21 cellular contexts compared by ENCODE assay signal in the genomic region with DNA sequence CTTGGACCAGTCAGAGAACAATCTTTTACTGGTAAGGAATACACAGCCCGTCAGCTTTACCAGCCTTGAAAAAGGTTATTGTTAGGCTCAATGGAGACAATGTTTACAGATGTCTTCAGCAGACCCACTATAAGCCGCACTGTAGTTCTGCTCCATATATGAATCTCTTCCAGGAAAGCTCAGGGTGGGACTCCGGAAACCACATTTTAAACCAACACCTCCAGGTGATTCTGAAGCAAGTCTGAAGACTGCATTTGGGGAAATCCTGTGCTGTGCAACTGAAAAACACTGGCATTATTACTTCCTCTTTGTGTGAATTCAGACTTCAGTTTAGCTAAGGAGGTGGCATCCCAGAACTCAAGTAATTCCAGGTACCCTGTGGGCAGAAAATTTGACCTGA. TPM values are rescaled to one million over a fixed set of nuclear protein-coding genes. Genes with fewer than 3 reads are reported as not detected.
DNase-seq lines count a peak whose midpoint lies in the region; ATAC-seq, FAIRE-seq and TF ChIP-seq lines count a peak whose summit lies in the region.
"Had no signal": no experiment of that assay in that cellular context is flagged by ENCODE, and none has a peak within 500 bp of the region (broad histone marks: within the 10 kb centered on the region; RNA-seq: fewer than 3 reads in every experiment).

No MANE protein-coding gene starts in this region.

- WGBS in transverse colon (ENCODE audit: low coverage in 1 of 2), 2 donors = 71% methylated on average over 3 of the region's 3 CpGs; no CpG with 5 or more reads in 1 of the 2 donors

- no peak overlapping the region for H3K9ac ChIP-seq in OCI-LY3 (ENCODE audit: low read length)

- no peaks in the 10 kb centered on the region for H4K20me1 ChIP-seq in OCI-LY3 (ENCODE audit: insufficient read depth, low read length)

- H3K27ac Mint-ChIP-seq in activated naive CD4-positive, alpha-beta T cell treated with anti-CD3 and anti-CD28 coated beads, Interleukin-2, amount 10 ng/mL, durations not matched to agents 7 days and 5 days = peak overlapping the region; percentile 83
- H3K27ac Mint-ChIP-seq in activated naive CD8-positive, alpha-beta T cell treated with anti-CD3 and anti-CD28 coated beads, Interleukin-2, amount 10 ng/mL, durations not matched to agents 7 days and 5 days = peak overlapping the region; percentile 80
- no peak overlapping the region for H3K27ac Mint-ChIP-seq in stimulated activated naive CD8-positive, alpha-beta T cell treated with anti-CD3 and anti-CD28 coated beads, Interleukin-15, Interleukin-2, amounts not matched to agents 100 ng/mL and 50 ng/mL, for 24 hours

- intact Hi-C loops in transverse colon (cut with DNase I; ENCODE audit: low total_unique reads) = no loop called here

- no peak for TF ChIP-seq EP300 in transverse colon (IDR thresholded peaks at IDR 0.05; ENCODE audit: low read depth)

- H3K79me2 ChIP-seq in OCI-LY3 (ENCODE audit: low read length) = no peaks in the 10 kb centered on the region
- H3K79me2 ChIP-seq: hepatocyte had no signal

- no peak for FAIRE-seq in GM19239 (lab: Jason Lieb, UNC)
- FAIRE-seq: G401.6, GM12891 had no signal

- no peak for TF ChIP-seq CTCF in OCI-LY3 (IDR thresholded peaks at IDR 0.05; ENCODE audit: low read depth, low read length)
- no peak for TF ChIP-seq CTCF in transverse colon (IDR thresholded peaks at IDR 0.05)

- no peaks in the 10 kb centered on the region for H3K9me3 ChIP-seq in OCI-LY3 (ENCODE audit: insufficient read depth, low read length)
- H3K9me3 ChIP-seq in transverse colon = no peaks in the 10 kb centered on the region
- H3K9me3 ChIP-seq: esophagus squamous epithelium, thoracic aorta had no signal

- POLR2A ChIA-PET in activated naive CD8-positive, alpha-beta T cell treated with anti-CD3 and anti-CD28 coated beads, Interleukin-2, amount 10 ng/mL, durations not matched to agents 7 days and 5 days (lab: Charles Lee) = interaction anchor here (0.9 to 2.6 kb wide), 4 partner anchors 9 to 47 kb away, joined by 3 to 10 read pairs (median 6); no protein-coding TSS in a partner anchor

- H3K27me3 ChIP-seq in OCI-LY3 (ENCODE audit: low read depth, low read length) (no peaks in the 10 kb centered on the region), transverse colon (no peaks in the 10 kb centered on the region)
- H3K27me3 ChIP-seq: hepatocyte had no signal

- in situ Hi-C loops in transverse colon (cut with MboI; ENCODE audit: low pct_ligation_motif_present in 1 of 4, low pct_unique_long_range_greater_than_20kb in 1 of 4, low sequenced_read_pairs in 3 of 4) = no loop called here

- ATAC-seq in activated naive CD8-positive, alpha-beta T cell treated with anti-CD3 and anti-CD28 coated beads, Interleukin-2, amount 10 ng/mL, durations not matched to agents 7 days and 5 days (ENCODE audit: low read depth) = peak; percentile 88
- ATAC-seq: sciatic nerve had no signal

- H2AFZ ChIP-seq in OCI-LY3 (ENCODE audit: low read depth, low read length) = no peak overlapping the region
- H2AFZ ChIP-seq: hepatocyte had no signal

- peaks cover 92% of the 10 kb centered on the region for H3K4me1 Mint-ChIP-seq in activated naive CD4-positive, alpha-beta T cell treated with anti-CD3 and anti-CD28 coated beads, Interleukin-2, amount 10 ng/mL, durations not matched to agents 7 days and 5 days
- peaks cover 66% of the 10 kb centered on the region for H3K4me1 Mint-ChIP-seq in activated naive CD8-positive, alpha-beta T cell treated with anti-CD3 and anti-CD28 coated beads, Interleukin-2, amount 10 ng/mL, durations not matched to agents 7 days and 5 days
- H3K4me1 Mint-ChIP-seq in stimulated activated naive CD8-positive, alpha-beta T cell treated with anti-CD3 and anti-CD28 coated beads, Interleukin-15, Interleukin-2, amounts not matched to agents 100 ng/mL and 50 ng/mL, for 24 hours (ENCODE audit: low read depth) = peaks cover 75% of the 10 kb centered on the region

- H3K4me1 ChIP-seq in OCI-LY3 (ENCODE audit: low read length) (peaks cover 26% of the 10 kb centered on the region), transverse colon (no peaks in the 10 kb centered on the region)
- H3K4me1 ChIP-seq: esophagus squamous epithelium had no signal

- H3K27ac ChIP-seq in OCI-LY3 (ENCODE audit: low read length) (no peak overlapping the region), transverse colon (no peak overlapping the region)
- H3K27ac ChIP-seq: esophagus squamous epithelium, hepatocyte, thoracic aorta had no signal

- peaks cover 70% of the 10 kb centered on the region for H3K36me3 Mint-ChIP-seq in activated naive CD4-positive, alpha-beta T cell treated with anti-CD3 and anti-CD28 coated beads, Interleukin-2, amount 10 ng/mL, durations not matched to agents 7 days and 5 days
- peaks cover 54% of the 10 kb centered on the region for H3K36me3 Mint-ChIP-seq in activated naive CD8-positive, alpha-beta T cell treated with anti-CD3 and anti-CD28 coated beads, Interleukin-2, amount 10 ng/mL, durations not matched to agents 7 days and 5 days
- H3K36me3 Mint-ChIP-seq in stimulated activated naive CD8-positive, alpha-beta T cell treated with anti-CD3 and anti-CD28 coated beads, Interleukin-15, Interleukin-2, amounts not matched to agents 100 ng/mL and 50 ng/mL, for 24 hours (ENCODE audit: low read depth) = no peaks in the 10 kb centered on the region

- peak overlapping the region; percentile 28 for H3K4me3 ChIP-seq in OCI-LY3 (ENCODE audit: low read length)
- H3K4me3 ChIP-seq in transverse colon = no peak overlapping the region
- H3K4me3 ChIP-seq: esophagus squamous epithelium, hepatocyte, thoracic aorta had no signal

- H3K9me3 Mint-ChIP-seq in activated naive CD4-positive, alpha-beta T cell treated with anti-CD3 and anti-CD28 coated beads, Interleukin-2, amount 10 ng/mL, durations not matched to agents 7 days and 5 days = peaks cover 40% of the 10 kb centered on the region
- peaks cover 12% of the 10 kb centered on the region for H3K9me3 Mint-ChIP-seq in activated naive CD8-positive, alpha-beta T cell treated with anti-CD3 and anti-CD28 coated beads, Interleukin-2, amount 10 ng/mL, durations not matched to agents 7 days and 5 days
- no peaks in the 10 kb centered on the region for H3K9me3 Mint-ChIP-seq in stimulated activated naive CD8-positive, alpha-beta T cell treated with anti-CD3 and anti-CD28 coated beads, Interleukin-15, Interleukin-2, amounts not matched to agents 100 ng/mL and 50 ng/mL, for 24 hours

- peak; percentile 71 for DNase-seq in activated naive CD4-positive, alpha-beta T cell treated with anti-CD3 and anti-CD28 coated beads, Interleukin-2, amount 10 ng/mL, durations not matched to agents 7 days and 5 days
- no peak for DNase-seq in activated naive CD4-positive, alpha-beta T cell treated with Interleukin-2 at 50 U/mL for 16 hours
- no peak for DNase-seq in activated naive CD8-positive, alpha-beta T cell treated with anti-CD3 and anti-CD28 coated beads, Interleukin-2, amount 10 ng/mL, durations not matched to agents 7 days and 5 days
- DNase-seq in transverse colon = no peak
- no peak for DNase-seq in dermis blood vessel endothelial cell
- no peak for DNase-seq in GM19239 (ENCODE audit: insufficient read length, low spot score)
- DNase-seq: activated CD4-positive, CD25-positive, alpha-beta regulatory T cell; esophagus squamous epithelium; GOT3; IMR-90; kidney glomerular epithelial cell; NCI-H1092 treated with DMSO at 0.1 percent for 48 hours; NCI-H2107; stimulated activated CD4-positive, alpha-beta T cell treated with anti-CD3 and anti-CD28 coated beads, Interleukin-2, amount 100 ng/mL, for 24 hours had no signal

- no peak for TF ChIP-seq POLR2A in transverse colon (IDR thresholded peaks at IDR 0.05)

- H3K4me3 Mint-ChIP-seq in activated naive CD4-positive, alpha-beta T cell treated with anti-CD3 and anti-CD28 coated beads, Interleukin-2, amount 10 ng/mL, durations not matched to agents 7 days and 5 days = peak overlapping the region; percentile 14
- peak overlapping the region; percentile 68 for H3K4me3 Mint-ChIP-seq in activated naive CD8-positive, alpha-beta T cell treated with anti-CD3 and anti-CD28 coated beads, Interleukin-2, amount 10 ng/mL, durations not matched to agents 7 days and 5 days
- H3K4me3 Mint-ChIP-seq in stimulated activated naive CD8-positive, alpha-beta T cell treated with anti-CD3 and anti-CD28 coated beads, Interleukin-15, Interleukin-2, amounts not matched to agents 100 ng/mL and 50 ng/mL, for 24 hours = peak overlapping the region; percentile 40

- H3K27me3 Mint-ChIP-seq in activated naive CD4-positive, alpha-beta T cell treated with anti-CD3 and anti-CD28 coated beads, Interleukin-2, amount 10 ng/mL, durations not matched to agents 7 days and 5 days = peaks cover 3% of the 10 kb centered on the region
- no peaks in the 10 kb centered on the region for H3K27me3 Mint-ChIP-seq in activated naive CD8-positive, alpha-beta T cell treated with anti-CD3 and anti-CD28 coated beads, Interleukin-2, amount 10 ng/mL, durations not matched to agents 7 days and 5 days
- H3K27me3 Mint-ChIP-seq in stimulated activated naive CD8-positive, alpha-beta T cell treated with anti-CD3 and anti-CD28 coated beads, Interleukin-15, Interleukin-2, amounts not matched to agents 100 ng/mL and 50 ng/mL, for 24 hours = no peaks in the 10 kb centered on the region

- CTCF ChIA-PET in activated naive CD4-positive, alpha-beta T cell treated with anti-CD3 and anti-CD28 coated beads, Interleukin-2, amount 10 ng/mL, durations not matched to agents 7 days and 5 days (lab: Charles Lee) = interaction anchor here (0.9 to 4.3 kb wide), 4 partner anchors 10 to 83 kb away, joined by 3 to 23 read pairs (median 7); a partner anchor contains a TSS

- H3K36me3 ChIP-seq in OCI-LY3 (replicated peaks; ENCODE audit: low read depth, low read length) (no peaks in the 10 kb centered on the region), transverse colon (no peaks in the 10 kb centered on the region)
- H3K36me3 ChIP-seq: esophagus squamous epithelium, thoracic aorta had no signal

- peak overlapping the region; percentile 58 for H3K4me2 ChIP-seq in OCI-LY3 (ENCODE audit: low read length)
- H3K4me2 ChIP-seq: hepatocyte had no signal

RNA-seq across cellular contexts. Expression of a gene that starts 3.5 kb away (rescaled TPM):
- total RNA-seq in activated naive CD8-positive, alpha-beta T cell treated with anti-CD3 and anti-CD28 coated beads, Interleukin-2, amount 10 ng/mL, durations not matched to agents 7 days and 5 days = 10 to 100 TPM; 60.4 to 72.4 TPM
- total RNA-seq in transverse colon = 1 to 10 TPM in 3 of 4 donors, not detected in 1; 1.5 to 9.0 (median 2.1) TPM
- total RNA-seq in dermis blood vessel endothelial cell = not detected in 2 replicates
- total RNA-seq: hepatocyte, IMR-90 had no signal

RNA-seq across cellular contexts. Expression of a gene that starts 42.2 kb away (rescaled TPM):
- total RNA-seq in activated naive CD8-positive, alpha-beta T cell treated with anti-CD3 and anti-CD28 coated beads, Interleukin-2, amount 10 ng/mL, durations not matched to agents 7 days and 5 days = 1 to 10 TPM in 1 of 2 experiments, under 1 TPM in 1; 0.42 to 1.1 TPM
- total RNA-seq in transverse colon (not detected), dermis blood vessel endothelial cell (54.5 and 70.8 TPM in 2 replicates)

Comparison
In these comparisons a context has a peak if more than half of its experiments do, and no peak if none do; other contexts are left out.
1. H3K4me3 Mint-ChIP-seq: peak in every context shown above with its lines; median percentile 68 in activated naive CD8-positive, alpha-beta T cell treated with anti-CD3 and anti-CD28 coated beads, Interleukin-2, amount 10 ng/mL, durations not matched to agents 7 days and 5 days; 40 in stimulated activated naive CD8-positive, alpha-beta T cell treated with anti-CD3 and anti-CD28 coated beads, Interleukin-15, Interleukin-2, amounts not matched to agents 100 ng/mL and 50 ng/mL, for 24 hours; 14 in activated naive CD4-positive, alpha-beta T cell treated with anti-CD3 and anti-CD28 coated beads, Interleukin-2, amount 10 ng/mL, durations not matched to agents 7 days and 5 days.
2. RNA of a gene that starts 3.5 kb away (total RNA-seq): 60.4 to 72.4 TPM in activated naive CD8-positive, alpha-beta T cell treated with anti-CD3 and anti-CD28 coated beads, Interleukin-2, amount 10 ng/mL, durations not matched to agents 7 days and 5 days; 1.5 to 9.0 TPM in transverse colon and not detected in dermis blood vessel endothelial cell; every median in the first group is over 4 times any median in the second.
3. RNA of a gene that starts 42.2 kb away (total RNA-seq): 54.5 to 70.8 TPM in dermis blood vessel endothelial cell; 0.42 to 1.1 TPM in activated naive CD8-positive, alpha-beta T cell treated with anti-CD3 and anti-CD28 coated beads, Interleukin-2, amount 10 ng/mL, durations not matched to agents 7 days and 5 days and not detected in transverse colon; every median in the first group is over 10 times any median in the second.